In the genomic region with DNA sequence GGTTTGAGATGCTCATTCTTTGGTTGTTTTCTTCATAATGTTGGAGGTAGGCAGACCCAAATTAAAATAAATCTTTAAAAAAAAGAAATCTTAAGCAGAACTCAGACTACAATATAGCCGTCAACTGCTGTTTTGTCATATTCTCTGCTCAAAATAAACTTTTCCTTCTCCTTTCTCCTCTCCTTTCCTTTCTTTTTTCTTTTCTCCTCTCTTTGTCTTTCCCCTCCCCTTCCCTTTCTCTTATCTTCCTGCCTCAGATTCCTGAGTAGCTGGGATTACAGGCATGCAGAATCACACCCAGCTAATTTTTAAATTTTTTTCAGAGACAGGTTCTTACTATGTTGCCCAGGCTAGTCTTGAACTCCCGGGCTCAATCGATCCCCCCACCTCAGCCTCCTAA, we compare ENCODE assay signal across 12 cellular contexts.
"Had no signal": no experiment of that assay in that cellular context is flagged by ENCODE, and none has a peak within 500 bp of the region (broad histone marks: within the 10 kb centered on the region; RNA-seq: fewer than 3 reads in every experiment).

No MANE protein-coding gene starts in this region.

- H3K27ac Mint-ChIP-seq: WTC11 had no signal

- H3K4me3 Mint-ChIP-seq: natural killer cell treated with Interleukin-12 subunit alpha and Interleukin-12 subunit beta and Interleukin-15 and Interleukin-18, amount 100 ng/mL, for 72 hours; WTC11 had no signal

- H3K4me1 Mint-ChIP-seq: WTC11 had no signal

- ATAC-seq: heart right ventricle; natural killer cell treated with Interleukin-12 subunit alpha and Interleukin-12 subunit beta and Interleukin-15 and Interleukin-18, amount 100 ng/mL, for 72 hours; right cardiac atrium; WTC11 had no signal

- H3K27me3 Mint-ChIP-seq: natural killer cell treated with Interleukin-12 subunit alpha and Interleukin-12 subunit beta and Interleukin-15 and Interleukin-18, amount 100 ng/mL, for 72 hours had no signal

- H3K9me3 Mint-ChIP-seq: natural killer cell treated with Interleukin-12 subunit alpha and Interleukin-12 subunit beta and Interleukin-15 and Interleukin-18, amount 100 ng/mL, for 72 hours; WTC11 had no signal

- DNase-seq: activated CD4-positive, alpha-beta T cell treated with anti-CD3 and anti-CD28 coated beads for 48 hours; activated CD8-positive, alpha-beta memory T cell treated with anti-CD3 and anti-CD28 coated beads, Interleukin-2, amount 50 U/mL, for 48 hours; heart right ventricle; occipital lobe; right cardiac atrium; small intestine; stimulated activated CD4-positive, alpha-beta T cell treated with anti-CD3 and anti-CD28 coated beads, Interleukin-4, amount 100 ng/mL, for 24 hours; stomach; testis; upper lobe of left lung had no signal
